ENCODE assay signal across 2 cellular contexts in the genomic region with DNA sequence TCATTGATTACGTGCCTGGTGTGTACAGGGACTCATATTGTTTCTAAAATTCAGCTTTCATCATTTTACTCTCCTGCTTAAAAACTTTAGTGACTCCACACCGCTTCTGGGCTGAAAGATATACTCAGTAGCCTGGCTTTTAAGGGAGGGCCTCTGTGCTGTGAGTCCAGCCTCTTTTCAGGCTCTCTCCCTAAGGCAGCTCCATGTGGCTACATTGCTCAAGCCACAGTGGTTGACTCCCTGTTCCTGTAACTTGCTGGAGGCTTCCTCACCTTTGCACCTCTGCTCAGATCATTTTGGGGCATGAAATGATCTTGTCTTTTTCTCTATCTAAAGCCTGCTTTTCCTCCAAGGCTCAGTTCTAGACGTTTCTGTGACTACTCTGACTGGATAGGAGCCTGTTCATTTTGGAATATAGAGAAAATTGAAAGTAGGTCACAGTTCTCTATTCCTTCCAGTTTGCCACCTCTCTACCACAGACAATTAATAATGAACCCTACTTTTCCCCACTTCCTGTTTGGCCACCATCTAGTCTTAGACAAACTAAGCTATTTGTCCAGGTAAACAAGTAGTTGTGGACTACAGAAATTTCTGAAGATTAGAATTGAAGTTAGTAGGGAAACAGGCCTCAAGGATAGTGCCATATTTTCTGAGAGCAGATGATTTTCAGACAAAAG.
TF ChIP-seq lines count a peak whose summit lies in the region.

No MANE protein-coding gene starts in this region.

TF ChIP-seq in SK-N-SH treated with all-trans-retinoic acid at 6 μM for 48 hours, 23 proteins besides CTCF, POLR2A, EP300 and RAD21 (continued from another document):
- TF ChIP-seq, protein P1, sequence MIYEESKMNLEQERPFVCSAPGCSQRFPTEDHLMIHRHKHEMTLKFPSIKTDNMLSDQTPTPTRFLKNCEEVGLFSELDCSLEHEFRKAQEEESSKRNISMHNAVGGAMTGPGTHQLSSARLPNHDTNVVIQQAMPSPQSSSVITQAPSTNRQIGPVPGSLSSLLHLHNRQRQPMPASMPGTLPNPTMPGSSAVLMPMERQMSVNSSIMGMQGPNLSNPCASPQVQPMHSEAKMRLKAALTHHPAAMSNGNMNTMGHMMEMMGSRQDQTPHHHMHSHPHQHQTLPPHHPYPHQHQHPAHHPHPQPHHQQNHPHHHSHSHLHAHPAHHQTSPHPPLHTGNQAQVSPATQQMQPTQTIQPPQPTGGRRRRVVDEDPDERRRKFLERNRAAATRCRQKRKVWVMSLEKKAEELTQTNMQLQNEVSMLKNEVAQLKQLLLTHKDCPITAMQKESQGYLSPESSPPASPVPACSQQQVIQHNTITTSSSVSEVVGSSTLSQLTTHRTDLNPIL (CRISPR knock-in tag; IDR thresholded peaks at IDR 0.05; ENCODE audit: low read depth): no peak
- TF ChIP-seq, protein P2, sequence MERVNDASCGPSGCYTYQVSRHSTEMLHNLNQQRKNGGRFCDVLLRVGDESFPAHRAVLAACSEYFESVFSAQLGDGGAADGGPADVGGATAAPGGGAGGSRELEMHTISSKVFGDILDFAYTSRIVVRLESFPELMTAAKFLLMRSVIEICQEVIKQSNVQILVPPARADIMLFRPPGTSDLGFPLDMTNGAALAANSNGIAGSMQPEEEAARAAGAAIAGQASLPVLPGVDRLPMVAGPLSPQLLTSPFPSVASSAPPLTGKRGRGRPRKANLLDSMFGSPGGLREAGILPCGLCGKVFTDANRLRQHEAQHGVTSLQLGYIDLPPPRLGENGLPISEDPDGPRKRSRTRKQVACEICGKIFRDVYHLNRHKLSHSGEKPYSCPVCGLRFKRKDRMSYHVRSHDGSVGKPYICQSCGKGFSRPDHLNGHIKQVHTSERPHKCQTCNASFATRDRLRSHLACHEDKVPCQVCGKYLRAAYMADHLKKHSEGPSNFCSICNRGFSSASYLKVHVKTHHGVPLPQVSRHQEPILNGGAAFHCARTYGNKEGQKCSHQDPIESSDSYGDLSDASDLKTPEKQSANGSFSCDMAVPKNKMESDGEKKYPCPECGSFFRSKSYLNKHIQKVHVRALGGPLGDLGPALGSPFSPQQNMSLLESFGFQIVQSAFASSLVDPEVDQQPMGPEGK (CRISPR knock-in tag; IDR thresholded peaks at IDR 0.05; ENCODE audit: borderline replicate concordance): no peak
- TF ChIP-seq ZNF565 (CRISPR knock-in tag; conservative IDR thresholded peaks at IDR 0.05; ENCODE audit: low read depth): no peak
- TF ChIP-seq, protein P3, sequence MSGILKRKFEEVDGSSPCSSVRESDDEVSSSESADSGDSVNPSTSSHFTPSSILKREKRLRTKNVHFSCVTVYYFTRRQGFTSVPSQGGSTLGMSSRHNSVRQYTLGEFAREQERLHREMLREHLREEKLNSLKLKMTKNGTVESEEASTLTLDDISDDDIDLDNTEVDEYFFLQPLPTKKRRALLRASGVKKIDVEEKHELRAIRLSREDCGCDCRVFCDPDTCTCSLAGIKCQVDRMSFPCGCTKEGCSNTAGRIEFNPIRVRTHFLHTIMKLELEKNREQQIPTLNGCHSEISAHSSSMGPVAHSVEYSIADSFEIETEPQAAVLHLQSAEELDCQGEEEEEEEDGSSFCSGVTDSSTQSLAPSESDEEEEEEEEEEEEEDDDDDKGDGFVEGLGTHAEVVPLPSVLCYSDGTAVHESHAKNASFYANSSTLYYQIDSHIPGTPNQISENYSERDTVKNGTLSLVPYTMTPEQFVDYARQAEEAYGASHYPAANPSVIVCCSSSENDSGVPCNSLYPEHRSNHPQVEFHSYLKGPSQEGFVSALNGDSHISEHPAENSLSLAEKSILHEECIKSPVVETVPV (CRISPR knock-in tag; IDR thresholded peaks at IDR 0.05): no peak
- no peak for TF ChIP-seq ISL1 (CRISPR knock-in tag; IDR thresholded peaks at IDR 0.05)
- TF ChIP-seq, protein P4, sequence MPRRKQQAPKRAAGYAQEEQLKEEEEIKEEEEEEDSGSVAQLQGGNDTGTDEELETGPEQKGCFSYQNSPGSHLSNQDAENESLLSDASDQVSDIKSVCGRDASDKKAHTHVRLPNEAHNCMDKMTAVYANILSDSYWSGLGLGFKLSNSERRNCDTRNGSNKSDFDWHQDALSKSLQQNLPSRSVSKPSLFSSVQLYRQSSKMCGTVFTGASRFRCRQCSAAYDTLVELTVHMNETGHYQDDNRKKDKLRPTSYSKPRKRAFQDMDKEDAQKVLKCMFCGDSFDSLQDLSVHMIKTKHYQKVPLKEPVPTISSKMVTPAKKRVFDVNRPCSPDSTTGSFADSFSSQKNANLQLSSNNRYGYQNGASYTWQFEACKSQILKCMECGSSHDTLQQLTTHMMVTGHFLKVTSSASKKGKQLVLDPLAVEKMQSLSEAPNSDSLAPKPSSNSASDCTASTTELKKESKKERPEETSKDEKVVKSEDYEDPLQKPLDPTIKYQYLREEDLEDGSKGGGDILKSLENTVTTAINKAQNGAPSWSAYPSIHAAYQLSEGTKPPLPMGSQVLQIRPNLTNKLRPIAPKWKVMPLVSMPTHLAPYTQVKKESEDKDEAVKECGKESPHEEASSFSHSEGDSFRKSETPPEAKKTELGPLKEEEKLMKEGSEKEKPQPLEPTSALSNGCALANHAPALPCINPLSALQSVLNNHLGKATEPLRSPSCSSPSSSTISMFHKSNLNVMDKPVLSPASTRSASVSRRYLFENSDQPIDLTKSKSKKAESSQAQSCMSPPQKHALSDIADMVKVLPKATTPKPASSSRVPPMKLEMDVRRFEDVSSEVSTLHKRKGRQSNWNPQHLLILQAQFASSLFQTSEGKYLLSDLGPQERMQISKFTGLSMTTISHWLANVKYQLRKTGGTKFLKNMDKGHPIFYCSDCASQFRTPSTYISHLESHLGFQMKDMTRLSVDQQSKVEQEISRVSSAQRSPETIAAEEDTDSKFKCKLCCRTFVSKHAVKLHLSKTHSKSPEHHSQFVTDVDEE (CRISPR knock-in tag; IDR thresholded peaks at IDR 0.05): no peak
- TF ChIP-seq TOX (CRISPR knock-in tag; IDR thresholded peaks at IDR 0.05; ENCODE audit: borderline replicate concordance): no peak
- TF ChIP-seq ZNF8 (CRISPR knock-in tag; IDR thresholded peaks at IDR 0.05): no peak

TF ChIP-seq in SK-N-SH, 30 proteins besides CTCF, POLR2A, EP300 and RAD21 (continued from another document):
- TF ChIP-seq, protein P5, sequence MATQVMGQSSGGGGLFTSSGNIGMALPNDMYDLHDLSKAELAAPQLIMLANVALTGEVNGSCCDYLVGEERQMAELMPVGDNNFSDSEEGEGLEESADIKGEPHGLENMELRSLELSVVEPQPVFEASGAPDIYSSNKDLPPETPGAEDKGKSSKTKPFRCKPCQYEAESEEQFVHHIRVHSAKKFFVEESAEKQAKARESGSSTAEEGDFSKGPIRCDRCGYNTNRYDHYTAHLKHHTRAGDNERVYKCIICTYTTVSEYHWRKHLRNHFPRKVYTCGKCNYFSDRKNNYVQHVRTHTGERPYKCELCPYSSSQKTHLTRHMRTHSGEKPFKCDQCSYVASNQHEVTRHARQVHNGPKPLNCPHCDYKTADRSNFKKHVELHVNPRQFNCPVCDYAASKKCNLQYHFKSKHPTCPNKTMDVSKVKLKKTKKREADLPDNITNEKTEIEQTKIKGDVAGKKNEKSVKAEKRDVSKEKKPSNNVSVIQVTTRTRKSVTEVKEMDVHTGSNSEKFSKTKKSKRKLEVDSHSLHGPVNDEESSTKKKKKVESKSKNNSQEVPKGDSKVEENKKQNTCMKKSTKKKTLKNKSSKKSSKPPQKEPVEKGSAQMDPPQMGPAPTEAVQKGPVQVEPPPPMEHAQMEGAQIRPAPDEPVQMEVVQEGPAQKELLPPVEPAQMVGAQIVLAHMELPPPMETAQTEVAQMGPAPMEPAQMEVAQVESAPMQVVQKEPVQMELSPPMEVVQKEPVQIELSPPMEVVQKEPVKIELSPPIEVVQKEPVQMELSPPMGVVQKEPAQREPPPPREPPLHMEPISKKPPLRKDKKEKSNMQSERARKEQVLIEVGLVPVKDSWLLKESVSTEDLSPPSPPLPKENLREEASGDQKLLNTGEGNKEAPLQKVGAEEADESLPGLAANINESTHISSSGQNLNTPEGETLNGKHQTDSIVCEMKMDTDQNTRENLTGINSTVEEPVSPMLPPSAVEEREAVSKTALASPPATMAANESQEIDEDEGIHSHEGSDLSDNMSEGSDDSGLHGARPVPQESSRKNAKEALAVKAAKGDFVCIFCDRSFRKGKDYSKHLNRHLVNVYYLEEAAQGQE (IDR thresholded peaks at IDR 0.05; ENCODE audit: low read depth, low read length): no peak
- no peak for TF ChIP-seq TAF1 (IDR thresholded peaks at IDR 0.05; ENCODE audit: borderline replicate concordance, low read depth, low read length)
- TF ChIP-seq YY1 (IDR thresholded peaks at IDR 0.05; ENCODE audit: low read depth): no peak
- no peak for TF ChIP-seq ELF1 (IDR thresholded peaks at IDR 0.05)
- no peak for TF ChIP-seq POLR2AphosphoS5 (IDR thresholded peaks at IDR 0.05; ENCODE audit: low read depth, low read length)
- TF ChIP-seq, protein P6, sequence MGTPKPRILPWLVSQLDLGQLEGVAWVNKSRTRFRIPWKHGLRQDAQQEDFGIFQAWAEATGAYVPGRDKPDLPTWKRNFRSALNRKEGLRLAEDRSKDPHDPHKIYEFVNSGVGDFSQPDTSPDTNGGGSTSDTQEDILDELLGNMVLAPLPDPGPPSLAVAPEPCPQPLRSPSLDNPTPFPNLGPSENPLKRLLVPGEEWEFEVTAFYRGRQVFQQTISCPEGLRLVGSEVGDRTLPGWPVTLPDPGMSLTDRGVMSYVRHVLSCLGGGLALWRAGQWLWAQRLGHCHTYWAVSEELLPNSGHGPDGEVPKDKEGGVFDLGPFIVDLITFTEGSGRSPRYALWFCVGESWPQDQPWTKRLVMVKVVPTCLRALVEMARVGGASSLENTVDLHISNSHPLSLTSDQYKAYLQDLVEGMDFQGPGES (IDR thresholded peaks at IDR 0.05; ENCODE audit: low read depth, low read length): no peak
- TF ChIP-seq TEAD4 (IDR thresholded peaks at IDR 0.05; ENCODE audit: borderline replicate concordance, insufficient read depth): no peak
- TF ChIP-seq, protein P7, sequence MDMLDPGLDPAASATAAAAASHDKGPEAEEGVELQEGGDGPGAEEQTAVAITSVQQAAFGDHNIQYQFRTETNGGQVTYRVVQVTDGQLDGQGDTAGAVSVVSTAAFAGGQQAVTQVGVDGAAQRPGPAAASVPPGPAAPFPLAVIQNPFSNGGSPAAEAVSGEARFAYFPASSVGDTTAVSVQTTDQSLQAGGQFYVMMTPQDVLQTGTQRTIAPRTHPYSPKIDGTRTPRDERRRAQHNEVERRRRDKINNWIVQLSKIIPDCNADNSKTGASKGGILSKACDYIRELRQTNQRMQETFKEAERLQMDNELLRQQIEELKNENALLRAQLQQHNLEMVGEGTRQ (IDR thresholded peaks at IDR 0.05; ENCODE audit: borderline replicate concordance, low read depth, low read length): no peak
- TF ChIP-seq, protein P8, sequence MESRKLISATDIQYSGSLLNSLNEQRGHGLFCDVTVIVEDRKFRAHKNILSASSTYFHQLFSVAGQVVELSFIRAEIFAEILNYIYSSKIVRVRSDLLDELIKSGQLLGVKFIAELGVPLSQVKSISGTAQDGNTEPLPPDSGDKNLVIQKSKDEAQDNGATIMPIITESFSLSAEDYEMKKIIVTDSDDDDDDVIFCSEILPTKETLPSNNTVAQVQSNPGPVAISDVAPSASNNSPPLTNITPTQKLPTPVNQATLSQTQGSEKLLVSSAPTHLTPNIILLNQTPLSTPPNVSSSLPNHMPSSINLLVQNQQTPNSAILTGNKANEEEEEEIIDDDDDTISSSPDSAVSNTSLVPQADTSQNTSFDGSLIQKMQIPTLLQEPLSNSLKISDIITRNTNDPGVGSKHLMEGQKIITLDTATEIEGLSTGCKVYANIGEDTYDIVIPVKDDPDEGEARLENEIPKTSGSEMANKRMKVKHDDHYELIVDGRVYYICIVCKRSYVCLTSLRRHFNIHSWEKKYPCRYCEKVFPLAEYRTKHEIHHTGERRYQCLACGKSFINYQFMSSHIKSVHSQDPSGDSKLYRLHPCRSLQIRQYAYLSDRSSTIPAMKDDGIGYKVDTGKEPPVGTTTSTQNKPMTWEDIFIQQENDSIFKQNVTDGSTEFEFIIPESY (IDR thresholded peaks at IDR 0.05; ENCODE audit: borderline replicate concordance, low read depth): no peak
- TF ChIP-seq FOXM1 (IDR thresholded peaks at IDR 0.05; ENCODE audit: low read depth): no peak
- TF ChIP-seq, protein P9, sequence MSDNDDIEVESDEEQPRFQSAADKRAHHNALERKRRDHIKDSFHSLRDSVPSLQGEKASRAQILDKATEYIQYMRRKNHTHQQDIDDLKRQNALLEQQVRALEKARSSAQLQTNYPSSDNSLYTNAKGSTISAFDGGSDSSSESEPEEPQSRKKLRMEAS (IDR thresholded peaks at IDR 0.05; ENCODE audit: low read depth): no peak
- no peak for TF ChIP-seq GATA2 (CRISPR knock-in tag; IDR thresholded peaks at IDR 0.05)
- TF ChIP-seq EZH2phosphoT487 (IDR thresholded peaks at IDR 0.05; ENCODE audit: borderline replicate concordance, low read depth): no peak
- no peak for TF ChIP-seq GABPA (IDR thresholded peaks at IDR 0.05; ENCODE audit: low read depth)
- no peak for TF ChIP-seq CHD2 (IDR thresholded peaks at IDR 0.05; ENCODE audit: low read length, partially characterized antibody)
